2 cellular contexts compared by ENCODE assay signal in genomic region chr6:131049515-131050081, GRCh38.
TF ChIP-seq lines count a peak whose summit lies in the region.

No MANE protein-coding gene starts in this region.

TF ChIP-seq in IMR-90, 13 proteins besides CTCF, POLR2A, EP300 and RAD21:
- TF ChIP-seq CHD1 (IDR thresholded peaks at IDR 0.05; ENCODE audit: low read depth, low read length) (no peak), BHLHE40 (IDR thresholded peaks at IDR 0.05; ENCODE audit: low read depth, low read length) (no peak), NFE2L2 (IDR thresholded peaks at IDR 0.05; ENCODE audit: low read depth, low read length) (no peak), MAZ (IDR thresholded peaks at IDR 0.05; ENCODE audit: borderline replicate concordance, low read depth, low read length) (no peak), USF2 (IDR thresholded peaks at IDR 0.05; ENCODE audit: low read depth, low read length) (no peak), MAFK (IDR thresholded peaks at IDR 0.05; ENCODE audit: low read depth, low read length) (no peak), MXI1 (IDR thresholded peaks at IDR 0.05; ENCODE audit: borderline replicate concordance, low read depth, low read length) (no peak), SMC3 (IDR thresholded peaks at IDR 0.05; ENCODE audit: low read depth, low read length) (no peak), CEBPB (IDR thresholded peaks at IDR 0.05; ENCODE audit: low read depth, low read length) (no peak), RCOR1 (IDR thresholded peaks at IDR 0.05; ENCODE audit: insufficient replicate concordance, low read length) (no peak), FOS (IDR thresholded peaks at IDR 0.05; ENCODE audit: low read depth, low read length) (no peak), RFX5 (IDR thresholded peaks at IDR 0.05; ENCODE audit: low read depth, low read length) (no peak), ELK1 (IDR thresholded peaks at IDR 0.05; ENCODE audit: borderline replicate concordance, low read depth, low read length) (no peak)

TF ChIP-seq in GM12878, 131 proteins besides CTCF, POLR2A, EP300 and RAD21:
- TF ChIP-seq RUNX3 (IDR thresholded peaks at IDR 0.05; ENCODE audit: low read length), result no peak
- TF ChIP-seq TCF7 (IDR thresholded peaks at IDR 0.05; ENCODE audit: borderline replicate concordance), result no peak
TF ChIP-seq in GM12878: peak in this region for 0.
